24 cellular contexts compared by ENCODE assay signal in the genomic region with DNA sequence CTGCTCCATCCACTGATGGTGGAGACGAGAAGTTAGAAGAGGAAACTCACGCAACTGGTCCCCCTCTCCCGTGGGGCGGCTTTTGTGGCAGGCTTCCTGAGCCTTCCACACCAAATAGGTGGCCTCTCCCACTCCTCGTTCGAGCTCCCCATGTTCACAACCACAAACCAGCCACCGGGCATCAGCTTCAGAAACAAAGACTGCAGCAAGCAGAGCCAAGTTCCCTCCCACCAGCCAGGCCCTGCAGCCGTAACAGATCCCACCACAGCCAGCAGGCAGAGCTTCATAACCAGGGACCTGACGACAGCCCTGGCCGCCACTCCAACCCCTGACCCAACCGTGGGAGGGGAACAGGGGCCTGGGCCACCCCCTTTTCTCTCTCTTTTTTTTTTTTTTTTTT.
DNase-seq lines count a peak whose midpoint lies in the region; ATAC-seq and TF ChIP-seq lines count a peak whose summit lies in the region.
"Had no signal": no experiment of that assay in that cellular context is flagged by ENCODE, and none has a peak within 500 bp of the region (broad histone marks: within the 10 kb centered on the region; RNA-seq: fewer than 3 reads in every experiment).

No MANE protein-coding gene starts in this region.

- POLR2A ChIA-PET in SK-N-SH (lab: Yijun Ruan, JAX), result interaction anchor here (0.7 to 2.4 kb wide), 4 partner anchors 10 to 41 kb away, joined by 3 to 22 read pairs (median 12); no protein-coding TSS in a partner anchor

- CTCF ChIA-PET in SK-N-SH (lab: Yijun Ruan, JAX), result interaction anchor here (1.0 to 21.2 kb wide), 7 partner anchors 9 to 32 kb away, joined by 3 to 473 read pairs (median 5); no protein-coding TSS in a partner anchor

- H4K20me1 ChIP-seq in SK-N-SH (ENCODE audit: insufficient read depth), result no peaks in the 10 kb centered on the region

- DNase-seq in SK-N-SH (peak; percentile 76), NB4 (ENCODE audit: low read depth) (peak; percentile 32), left ventricle myocardium inferior (peak; percentile 56), prostate gland (ENCODE audit: low spot score) (no peak), amygdala (lab: John Stamatoyannopoulos, UW) (no peak)
- DNase-seq in central memory CD4-positive, alpha-beta T cell, result no peak
- DNase-seq: 8988T, C1 segment of cervical spinal cord, caudate nucleus, DMS79 treated with DMSO at 0.1 percent for 48 hours, HCEC 1CT, hypothalamus, Karpas-422, kidney glomerular epithelial cell, NCI-H1105 treated with DMSO at 0.1 percent for 48 hours, NCI-H2171, NCI-H748 treated with DMSO at 0.1 percent for 48 hours, ovary, PC-3, transverse colon had no signal

- no peak overlapping the region for H3K4me2 ChIP-seq in SK-N-SH

- H2AFZ ChIP-seq in SK-N-SH (ENCODE audit: low read depth), result no peak overlapping the region

- TF ChIP-seq CTCF in SK-N-SH (IDR thresholded peaks at IDR 0.05), result no peak
- no peak for TF ChIP-seq CTCF in NB4 (IDR thresholded peaks at IDR 0.05; ENCODE audit: low read depth, low read length)
- no peak for TF ChIP-seq CTCF in left ventricle myocardium inferior (IDR thresholded peaks at IDR 0.05; ENCODE audit: borderline replicate concordance)
- TF ChIP-seq CTCF in prostate gland (IDR thresholded peaks at IDR 0.05), result no peak

- ATAC-seq in SK-N-SH treated with all-trans-retinoic acid at 6 μM for 48 hours (no peak), HG02623 (IDR thresholded peaks at IDR 0.05; ENCODE audit: unreplicated experiment) (no peak)
- ATAC-seq: PC-3 had no signal

- no peak for TF ChIP-seq EP300 in SK-N-SH (IDR thresholded peaks at IDR 0.05; ENCODE audit: borderline replicate concordance in 1 of 2, low read depth in 1 of 2, low read length in 1 of 2)

- H3K27me3 ChIP-seq in SK-N-SH (ENCODE audit: insufficient read depth) (peaks cover 19% of the 10 kb centered on the region; the same call in 1 of the 2 replicates), left ventricle myocardium inferior (ENCODE audit: low read depth) (peaks cover 99% of the 10 kb centered on the region), prostate gland (replicated peaks; ENCODE audit: insufficient read depth) (peaks cover 3% of the 10 kb centered on the region)
- H3K27me3 ChIP-seq: ovary had no signal

- no peak for TF ChIP-seq POLR2A in NB4 (IDR thresholded peaks at IDR 0.05; ENCODE audit: extremely low read depth, insufficient read length)
- no peak for TF ChIP-seq POLR2A in prostate gland (IDR thresholded peaks at IDR 0.05)

- H3K9me3 ChIP-seq in SK-N-SH, result no peaks in the 10 kb centered on the region
- no peaks in the 10 kb centered on the region for H3K9me3 ChIP-seq in left ventricle myocardium inferior (replicated peaks)
- H3K9me3 ChIP-seq in prostate gland, result no peaks in the 10 kb centered on the region
- H3K9me3 ChIP-seq: adrenal gland, mucosa of descending colon, ovary, transverse colon had no signal

- intact Hi-C loops in left ventricle myocardium inferior (cut with micrococcal nuclease) (no loop called here), prostate gland (cut with DNase I) (no loop called here)

- no peaks in the 10 kb centered on the region for H3K9me2 ChIP-seq in SK-N-SH

- peak overlapping the region in 1 of 2 experiments; percentile 32; a peak in 1 of 4 replicates for H3K27ac ChIP-seq in SK-N-SH (ENCODE audit: low read depth in 2 of 2, low read length in 1 of 2)
- peak overlapping the region; percentile 69 for H3K27ac ChIP-seq in left ventricle myocardium inferior (replicated peaks)
- H3K27ac ChIP-seq in prostate gland, result peak overlapping the region; percentile 2 to 22
- H3K27ac ChIP-seq: adrenal gland, ovary, transverse colon had no signal

- no peak overlapping the region for H3K4me3 ChIP-seq in SK-N-SH (ENCODE audit: low read depth in 2 of 2, low read length in 1 of 2)
- H3K4me3 ChIP-seq in NB4 (ENCODE audit: low read depth, low read length), result no peak overlapping the region
- H3K4me3 ChIP-seq in left ventricle myocardium inferior, result peak overlapping the region; percentile 9
- H3K4me3 ChIP-seq in prostate gland, result no peak overlapping the region
- H3K4me3 ChIP-seq: adrenal gland, mucosa of descending colon, ovary, transverse colon had no signal

- WGBS in SK-N-SH (ENCODE audit: low lambda C conversion rate), result 61% methylated on average over 3 of the region's 11 CpGs
- WGBS in prostate gland, result 25% methylated on average over 11 of the region's 11 CpGs

- no peak overlapping the region for H3K9ac ChIP-seq in SK-N-SH

- H3F3A ChIP-seq in SK-N-SH (replicated peaks; ENCODE audit: insufficient read depth), result peaks cover 3% of the 10 kb centered on the region

- H3K4me1 ChIP-seq in SK-N-SH (ENCODE audit: control insufficient read depth in 1 of 2, insufficient read depth in 2 of 2, low read depth in 1 of 2, low read length in 1 of 2) (peaks cover 0 to 75% of the 10 kb centered on the region in 2 experiments; a peak in 2 of 4 replicates), left ventricle myocardium inferior (peaks cover 21% of the 10 kb centered on the region), prostate gland (replicated peaks) (no peaks in the 10 kb centered on the region)

- H3K36me3 ChIP-seq in SK-N-SH (replicated peaks in 1 of 2; ENCODE audit: control insufficient read depth in 1 of 2, insufficient read depth in 2 of 2, low read length in 1 of 2) (no peaks in the 10 kb centered on the region), left ventricle myocardium inferior (no peaks in the 10 kb centered on the region), prostate gland (no peaks in the 10 kb centered on the region)
- H3K36me3 ChIP-seq: adrenal gland, ovary, transverse colon had no signal

- no peaks in the 10 kb centered on the region for H3K79me2 ChIP-seq in SK-N-SH (ENCODE audit: insufficient read depth)

- no peak for TF ChIP-seq RAD21 in SK-N-SH (IDR thresholded peaks at IDR 0.05; ENCODE audit: low read length)

TF ChIP-seq in SK-N-SH, 30 proteins besides CTCF, POLR2A, EP300 and RAD21:
- no peak for TF ChIP-seq MEF2A (IDR thresholded peaks at IDR 0.05; ENCODE audit: borderline replicate concordance, low read depth)
- peak; percentile 13 for TF ChIP-seq CHD2 (IDR thresholded peaks at IDR 0.05; ENCODE audit: low read length, partially characterized antibody)

TF ChIP-seq in SK-N-SH treated with all-trans-retinoic acid at 6 μM for 48 hours, 23 proteins besides CTCF, POLR2A, EP300 and RAD21:
- no peak for TF ChIP-seq ZNF70 (CRISPR knock-in tag; IDR thresholded peaks at IDR 0.05)
- no peak for TF ChIP-seq OSR1 (CRISPR knock-in tag; IDR thresholded peaks at IDR 0.05)
- TF ChIP-seq ARNTL (CRISPR knock-in tag; IDR thresholded peaks at IDR 0.05; ENCODE audit: borderline replicate concordance, low read depth), result no peak
- TF ChIP-seq PPARA (CRISPR knock-in tag; IDR thresholded peaks at IDR 0.05; ENCODE audit: borderline replicate concordance), result no peak
- TF ChIP-seq ZNF565 (CRISPR knock-in tag; conservative IDR thresholded peaks at IDR 0.05; ENCODE audit: low read depth), result no peak
- TF ChIP-seq TCF4 (CRISPR knock-in tag; IDR thresholded peaks at IDR 0.05; ENCODE audit: borderline replicate concordance), result no peak
- TF ChIP-seq ESRRG (CRISPR knock-in tag; IDR thresholded peaks at IDR 0.05), result no peak
- no peak for TF ChIP-seq ZFP3 (CRISPR knock-in tag; IDR thresholded peaks at IDR 0.05)
- TF ChIP-seq, protein P1, sequence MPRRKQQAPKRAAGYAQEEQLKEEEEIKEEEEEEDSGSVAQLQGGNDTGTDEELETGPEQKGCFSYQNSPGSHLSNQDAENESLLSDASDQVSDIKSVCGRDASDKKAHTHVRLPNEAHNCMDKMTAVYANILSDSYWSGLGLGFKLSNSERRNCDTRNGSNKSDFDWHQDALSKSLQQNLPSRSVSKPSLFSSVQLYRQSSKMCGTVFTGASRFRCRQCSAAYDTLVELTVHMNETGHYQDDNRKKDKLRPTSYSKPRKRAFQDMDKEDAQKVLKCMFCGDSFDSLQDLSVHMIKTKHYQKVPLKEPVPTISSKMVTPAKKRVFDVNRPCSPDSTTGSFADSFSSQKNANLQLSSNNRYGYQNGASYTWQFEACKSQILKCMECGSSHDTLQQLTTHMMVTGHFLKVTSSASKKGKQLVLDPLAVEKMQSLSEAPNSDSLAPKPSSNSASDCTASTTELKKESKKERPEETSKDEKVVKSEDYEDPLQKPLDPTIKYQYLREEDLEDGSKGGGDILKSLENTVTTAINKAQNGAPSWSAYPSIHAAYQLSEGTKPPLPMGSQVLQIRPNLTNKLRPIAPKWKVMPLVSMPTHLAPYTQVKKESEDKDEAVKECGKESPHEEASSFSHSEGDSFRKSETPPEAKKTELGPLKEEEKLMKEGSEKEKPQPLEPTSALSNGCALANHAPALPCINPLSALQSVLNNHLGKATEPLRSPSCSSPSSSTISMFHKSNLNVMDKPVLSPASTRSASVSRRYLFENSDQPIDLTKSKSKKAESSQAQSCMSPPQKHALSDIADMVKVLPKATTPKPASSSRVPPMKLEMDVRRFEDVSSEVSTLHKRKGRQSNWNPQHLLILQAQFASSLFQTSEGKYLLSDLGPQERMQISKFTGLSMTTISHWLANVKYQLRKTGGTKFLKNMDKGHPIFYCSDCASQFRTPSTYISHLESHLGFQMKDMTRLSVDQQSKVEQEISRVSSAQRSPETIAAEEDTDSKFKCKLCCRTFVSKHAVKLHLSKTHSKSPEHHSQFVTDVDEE (CRISPR knock-in tag; IDR thresholded peaks at IDR 0.05), result no peak
TF ChIP-seq in SK-N-SH treated with all-trans-retinoic acid at 6 μM for 48 hours: peak in this region for 0.

Comparison
In these comparisons a context has a peak if more than half of its experiments do, and no peak if none do; other contexts are left out.
1. DNase-seq: peak in SK-N-SH (single experiment), NB4 (single experiment) and left ventricle myocardium inferior (single experiment); none in prostate gland (single experiment), central memory CD4-positive, alpha-beta T cell (single experiment) and amygdala (0 of 56).